8 cellular contexts compared by ENCODE assay signal in genomic region chr2:100416397-100416938, GRCh38.
A peak's percentile ranks its signal among the peaks of the same experiment; 100 is the strongest.
DNase-seq lines count a peak whose midpoint lies in the region; ATAC-seq and TF ChIP-seq lines count a peak whose summit lies in the region.

No MANE protein-coding gene starts in this region.

- H3K36me3 Mint-ChIP-seq in effector memory CD8-positive, alpha-beta T cell (ENCODE audit: insufficient read depth): no peaks in the 10 kb centered on the region
- peaks cover 22% of the 10 kb centered on the region for H3K36me3 Mint-ChIP-seq in nephron (ENCODE audit: low read depth)

- CTCF ChIA-PET in GM10248 (lab: Yijun Ruan, JAX): interaction anchor here (0.6 to 1.5 kb wide), 5 partner anchors 8 to 154 kb away, joined by 3 to 4 read pairs (median 3); no protein-coding TSS in a partner anchor

- POLR2A ChIA-PET in GM10248 (lab: Yijun Ruan, JAX): no interaction called here

- no peak for ATAC-seq in effector memory CD8-positive, alpha-beta T cell (replicated peaks)
- no peak for ATAC-seq in HG02852 (IDR thresholded peaks at IDR 0.05; ENCODE audit: unreplicated experiment)

- peak overlapping the region; percentile 82 to 91 for H3K27ac Mint-ChIP-seq in effector memory CD8-positive, alpha-beta T cell
- peak overlapping the region; percentile 72 to 92 (median 85) for H3K27ac Mint-ChIP-seq in nephron

- TF ChIP-seq CTCF in C4-2B (conservative IDR thresholded peaks at IDR 0.05) (no peak), nephron (IDR thresholded peaks at IDR 0.05; ENCODE audit: unreplicated experiment in 3 of 3) (no peak), GM10248 (IDR thresholded peaks at IDR 0.05; ENCODE audit: control extremely low read depth, extremely low read depth, low read depth, missing control alignments) (no peak)

- H3K27me3 Mint-ChIP-seq in effector memory CD8-positive, alpha-beta T cell: no peaks in the 10 kb centered on the region
- no peaks in the 10 kb centered on the region for H3K27me3 Mint-ChIP-seq in nephron (ENCODE audit: low read depth)

- peak overlapping the region; percentile 72 for H3K27ac ChIP-seq in C4-2B

- H3K9me3 Mint-ChIP-seq in effector memory CD8-positive, alpha-beta T cell: no peaks in the 10 kb centered on the region
- H3K9me3 Mint-ChIP-seq in nephron: no peaks in the 10 kb centered on the region

- peak; percentile 23 for DNase-seq in NAMALWA (ENCODE audit: low spot score)
- no peak for DNase-seq in effector memory CD8-positive, alpha-beta T cell
- no peak for DNase-seq in activated CD4-positive, CD25-positive, alpha-beta regulatory T cell (lab: John Stamatoyannopoulos, UW)
- DNase-seq in hippocampal formation (lab: John Stamatoyannopoulos, UW): no peak
- no peak for DNase-seq in GM10248 (ENCODE audit: extremely low spot score)

- peak overlapping the region; percentile 90 to 91 for H3K4me3 Mint-ChIP-seq in effector memory CD8-positive, alpha-beta T cell
- peak overlapping the region; percentile 92 to 97 (median 94) for H3K4me3 Mint-ChIP-seq in nephron

- peaks cover 14 to 18% of the 10 kb centered on the region in 2 donors for H3K4me1 Mint-ChIP-seq in effector memory CD8-positive, alpha-beta T cell (ENCODE audit: low read depth in 2 of 2)
- H3K4me1 Mint-ChIP-seq in nephron: peaks cover 30% of the 10 kb centered on the region
